Comparison of ENCODE assay signal across 1 cellular context in genomic region chr19:45161715-45162463, GRCh38.
TF ChIP-seq lines count a peak whose summit lies in the region.

No MANE protein-coding gene starts in this region.

TF ChIP-seq in HepG2, 621 proteins besides CTCF, POLR2A, EP300 and RAD21 (continued from another document):
- TF ChIP-seq ZBTB40 (IDR thresholded peaks at IDR 0.05) (no peak), ZBTB40 (CRISPR knock-in tag; IDR thresholded peaks at IDR 0.05) (peak; percentile 25; the same call in 1 of the 2 replicates), REPIN1 (CRISPR knock-in tag; IDR thresholded peaks at IDR 0.05; ENCODE audit: borderline replicate concordance, low read depth) (peak; percentile 54; the same call in 1 of the 2 replicates), GABPB1 (CRISPR knock-in tag; IDR thresholded peaks at IDR 0.05) (0 out of 2 replicates have a peak, but pooled peaks have one; percentile 1), ZNF138 (CRISPR knock-in tag; IDR thresholded peaks at IDR 0.05; ENCODE audit: low read depth) (no peak), ZNF773 (CRISPR knock-in tag; IDR thresholded peaks at IDR 0.05; ENCODE audit: borderline replicate concordance) (no peak), SRSF1 (optimal IDR thresholded peaks at IDR 0.05; ENCODE audit: low read depth, low read length) (no peak), TEF (CRISPR knock-in tag; IDR thresholded peaks at IDR 0.05) (no peak), STAG1 (CRISPR knock-in tag; IDR thresholded peaks at IDR 0.05) (peak; percentile 75), ATF7-NPFF (CRISPR knock-in tag; IDR thresholded peaks at IDR 0.05; ENCODE audit: low read depth) (no peak), HOMEZ (CRISPR knock-in tag; IDR thresholded peaks at IDR 0.05; ENCODE audit: low read depth) (no peak), ZSCAN21 (CRISPR knock-in tag; IDR thresholded peaks at IDR 0.05; ENCODE audit: borderline replicate concordance) (no peak), ZNF557 (CRISPR knock-in tag; IDR thresholded peaks at IDR 0.05) (no peak), SSRP1 (CRISPR knock-in tag; IDR thresholded peaks at IDR 0.05) (no peak), ZFP41 (CRISPR knock-in tag; IDR thresholded peaks at IDR 0.05; ENCODE audit: borderline replicate concordance) (no peak), ZNF691 (CRISPR knock-in tag; IDR thresholded peaks at IDR 0.05; ENCODE audit: borderline replicate concordance, low read depth) (peak; percentile 44; the same call in 1 of the 2 replicates), AKAP8 (CRISPR knock-in tag; IDR thresholded peaks at IDR 0.05) (0 out of 2 replicates have a peak, but pooled peaks have one; percentile 20), RXRB (CRISPR knock-in tag; IDR thresholded peaks at IDR 0.05; ENCODE audit: borderline replicate concordance) (peak; percentile 28; the same call in 1 of the 2 replicates), ZNF142 (CRISPR knock-in tag; IDR thresholded peaks at IDR 0.05) (no peak), ZFX (CRISPR knock-in tag; IDR thresholded peaks at IDR 0.05; ENCODE audit: low read depth) (peak; percentile 47; the same call in 1 of the 2 replicates), NCOA1 (CRISPR knock-in tag; IDR thresholded peaks at IDR 0.05) (no peak), MAZ (IDR thresholded peaks at IDR 0.05; ENCODE audit: borderline replicate concordance, low read depth, low read length) (no peak), MAZ (CRISPR knock-in tag; IDR thresholded peaks at IDR 0.05; ENCODE audit: low read depth) (peak; percentile 19; the same call in 1 of the 2 replicates), SUZ12 (IDR thresholded peaks at IDR 0.05; ENCODE audit: low read depth, low read length) (no peak), ZNF547 (CRISPR knock-in tag; IDR thresholded peaks at IDR 0.05) (0 out of 2 replicates have a peak, but pooled peaks have one; percentile 29)
